Comparison of ENCODE assay signal across 26 cellular contexts in the genomic region with DNA sequence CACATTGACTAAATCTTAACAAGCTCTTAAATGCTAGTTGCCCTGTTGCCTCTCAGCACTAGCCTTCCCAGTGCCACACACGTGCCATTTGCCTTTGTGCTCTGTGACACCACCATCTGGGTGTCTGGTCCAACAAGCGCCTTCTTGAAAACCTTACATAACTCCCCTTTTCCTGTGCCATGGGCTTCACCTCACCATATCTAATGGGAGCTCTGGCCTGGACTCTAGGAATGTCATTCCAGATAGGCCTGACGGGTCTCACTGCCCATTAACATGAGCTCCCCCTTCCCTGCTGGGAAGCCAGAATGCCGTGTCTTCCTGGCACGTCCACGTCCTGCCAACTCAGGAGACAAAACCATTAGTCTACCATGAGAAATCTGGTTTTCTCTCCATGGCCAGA.
"Had no signal": no experiment of that assay in that cellular context is flagged by ENCODE, and none has a peak within 500 bp of the region (broad histone marks: within the 10 kb centered on the region; RNA-seq: fewer than 3 reads in every experiment).

No MANE protein-coding gene starts in this region.

- H3K27me3 ChIP-seq: stomach, suprapubic skin, testis, thyroid gland, tibial artery, tibial nerve, transverse colon, upper lobe of left lung, upper lobe of right lung, uterus, vagina had no signal

- H3K9me3 ChIP-seq: stomach, suprapubic skin, testis, thoracic aorta, thyroid gland, tibial artery, tibial nerve, transverse colon, upper lobe of left lung, upper lobe of right lung, vagina had no signal

- H3K4me1 ChIP-seq: stomach, suprapubic skin, thyroid gland, tibial artery, tibial nerve, transverse colon, upper lobe of left lung, upper lobe of right lung, uterus, vagina had no signal

- H3K36me3 ChIP-seq: stomach, suprapubic skin, thoracic aorta, thyroid gland, tibial artery, tibial nerve, transverse colon, upper lobe of left lung, upper lobe of right lung, uterus, vagina had no signal

- H3K4me3 ChIP-seq: stomach, suprapubic skin, testis, thoracic aorta, thyroid gland, tibial artery, tibial nerve, transverse colon, upper lobe of left lung, upper lobe of right lung, uterus, vagina had no signal

- DNase-seq: stimulated activated CD4-positive, alpha-beta T cell treated with anti-CD3 and anti-CD28 coated beads, Interleukin-2, amount 100 ng/mL, for 48 hours; stimulated activated CD4-positive, alpha-beta T cell treated with anti-CD3 and anti-CD28 coated beads, Interleukin-4, amount 100 ng/mL, for 1 hour; stimulated activated CD4-positive, alpha-beta T cell treated with anti-CD3 and anti-CD28 coated beads, Interleukin-4, amount 100 ng/mL, for 24 hours; stimulated activated CD4-positive, alpha-beta T cell treated with anti-CD3 and anti-CD28 coated beads, Interleukin-4, amount 100 ng/mL, for 4 hours; stimulated activated CD8-positive, alpha-beta memory T cell treated with anti-CD3 and anti-CD28 coated beads, Interleukin-4, amount 100 ng/mL, for 48 hours; stimulated activated naive B cell treated with anti-CD40 and anti-IgM and Interleukin-4, amounts not matched to agents 10 μg/mL and 1 μg/mL and 100 μg/mL, for 72 hours; stimulated activated naive CD4-positive, alpha-beta T cell; stimulated activated naive CD4-positive, alpha-beta T cell treated with Interleukin-2 at 50 U/mL for 16 hours; stimulated activated naive CD8-positive, alpha-beta T cell treated with anti-CD3 and anti-CD28 coated beads, Interleukin-15, amount 100 ng/mL, for 72 hours; stimulated activated naive CD8-positive, alpha-beta T cell treated with anti-CD3 and anti-CD28 coated beads, Interleukin-15, Interleukin-2, amounts not matched to agents 100 U/mL and 50 U/mL, for 24 hours; stomach; substantia nigra; testis; thyroid gland; tibial artery; transverse colon; trophoblast cell; upper lobe of left lung; upper lobe of right lung; uterus had no signal

- ATAC-seq: stimulated activated effector memory CD8-positive, alpha-beta T cell treated with anti-CD3 and anti-CD28 coated beads, Interleukin-12 subunit alpha, Interleukin-12 subunit beta, amount 100 ng/mL, for 72 hours; stimulated activated memory B cell treated with anti-CD40 and anti-IgM and Interleukin-4, amounts not matched to agents 10 μg/mL and 1 μg/mL and 100 μg/mL, for 72 hours; stimulated activated naive B cell treated with anti-CD40 and anti-IgM and Interleukin-4, amounts not matched to agents 10 μg/mL and 1 μg/mL and 100 μg/mL, for 72 hours; stimulated activated naive CD8-positive, alpha-beta T cell treated with anti-CD3 and anti-CD28 coated beads, Interleukin-15, amount 100 ng/mL, for 72 hours; stimulated activated naive CD8-positive, alpha-beta T cell treated with anti-CD3 and anti-CD28 coated beads, Interleukin-15, Interleukin-2, amounts not matched to agents 100 U/mL and 50 U/mL, for 24 hours; upper lobe of right lung had no signal

- H3K27ac ChIP-seq: stomach, suprapubic skin, testis, thoracic aorta, thyroid gland, tibial artery, tibial nerve, transverse colon, upper lobe of left lung, upper lobe of right lung, uterus, vagina had no signal
